ENCODE assay signal across 25 cellular contexts in genomic region chr10:27720529-27720928, GRCh38. TPM values are rescaled to one million over a fixed set of nuclear protein-coding genes. Genes with fewer than 3 reads are reported as not detected.
"Had no signal": no experiment of that assay in that cellular context is flagged by ENCODE, and none has a peak within 500 bp of the region (broad histone marks: within the 10 kb centered on the region; RNA-seq: fewer than 3 reads in every experiment).

No MANE protein-coding gene starts in this region.

- H3K9ac ChIP-seq: KMS-11, SK-N-SH had no signal

- H3K27ac ChIP-seq: KMS-11, RWPE1 had no signal

- DNase-seq: Kasumi-1, MM.1S, NCI-H1092 treated with DMSO at 0.1 percent for 48 hours, NCI-H1436, NCI-H187, NCI-H2029, NCI-H2081 treated with DMSO at 0.1 percent for 48 hours, NCI-H2171, NCI-H226, NCI-H446, NCI-H510A, NCI-H524 treated with DMSO at 0.1 percent for 48 hours, NCI-H69, NCI-H774, SHP77, SK-N-SH, SW 1271, T-cell had no signal

- H3K9me3 ChIP-seq: SK-N-SH had no signal

- H3K9me2 ChIP-seq: SK-N-SH had no signal

- ATAC-seq: HepG2, K562, Panc1, T-cell had no signal

- H3K4me3 ChIP-seq: K562 had no signal

- H3K4me2 ChIP-seq: KMS-11, SK-N-SH had no signal

RNA-seq across cellular contexts. Expression of gene MKX, which starts 25.1 kb away (rescaled TPM):
- total RNA-seq: HepG2, SK-MEL-5 had no signal
- polyA plus RNA-seq: HepG2, IgD-negative memory B cell, SK-N-SH had no signal
